In the genomic region with DNA sequence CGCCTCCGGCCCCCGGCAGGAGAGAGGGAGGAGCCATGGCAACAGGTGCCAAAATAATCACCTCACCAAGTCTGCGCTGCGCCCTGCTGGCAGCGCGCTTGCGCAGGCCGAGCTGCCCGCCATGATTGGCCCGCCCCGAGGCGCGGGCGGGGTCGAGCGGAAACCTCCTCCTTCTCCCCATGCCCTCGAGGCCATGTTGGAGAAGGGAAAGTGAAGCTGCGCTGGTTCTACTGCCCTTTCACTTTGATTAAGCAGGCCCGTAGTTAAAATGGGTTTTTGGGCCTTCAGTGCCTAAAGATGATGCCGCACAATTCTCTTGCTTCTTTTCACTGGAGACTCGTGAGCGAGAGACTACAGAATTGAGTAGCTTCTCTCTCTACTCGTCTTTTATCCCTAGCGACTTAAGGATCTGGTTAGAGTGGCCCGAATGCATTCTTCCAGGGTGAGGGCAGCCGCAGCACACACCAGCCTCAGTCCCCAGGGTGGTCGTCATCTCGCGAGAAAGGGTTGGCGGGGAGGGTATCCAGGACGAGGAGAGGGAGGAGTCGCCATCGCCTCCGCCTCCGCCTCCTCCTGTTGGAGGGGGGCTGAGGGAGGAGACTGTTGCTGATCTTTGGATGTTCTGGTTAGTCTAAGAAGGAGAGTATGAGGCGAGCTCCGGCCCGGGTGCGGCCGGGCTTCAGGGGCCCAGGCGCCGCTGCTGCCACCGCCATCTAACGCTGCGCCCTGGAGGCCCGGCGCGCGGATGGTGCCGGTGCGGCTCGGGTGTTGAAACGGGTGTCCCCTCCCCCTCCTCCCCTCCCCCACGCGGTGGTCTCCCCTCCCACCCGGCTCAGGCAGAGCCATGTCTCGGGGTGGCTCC, we compare ENCODE assay signal across 8 cellular contexts. TPM values are rescaled to one million over a fixed set of nuclear protein-coding genes. Genes with fewer than 3 reads are reported as not detected.
DNase-seq lines count a peak whose midpoint lies in the region; ATAC-seq, FAIRE-seq and TF ChIP-seq lines count a peak whose summit lies in the region.

A gene with protein sequence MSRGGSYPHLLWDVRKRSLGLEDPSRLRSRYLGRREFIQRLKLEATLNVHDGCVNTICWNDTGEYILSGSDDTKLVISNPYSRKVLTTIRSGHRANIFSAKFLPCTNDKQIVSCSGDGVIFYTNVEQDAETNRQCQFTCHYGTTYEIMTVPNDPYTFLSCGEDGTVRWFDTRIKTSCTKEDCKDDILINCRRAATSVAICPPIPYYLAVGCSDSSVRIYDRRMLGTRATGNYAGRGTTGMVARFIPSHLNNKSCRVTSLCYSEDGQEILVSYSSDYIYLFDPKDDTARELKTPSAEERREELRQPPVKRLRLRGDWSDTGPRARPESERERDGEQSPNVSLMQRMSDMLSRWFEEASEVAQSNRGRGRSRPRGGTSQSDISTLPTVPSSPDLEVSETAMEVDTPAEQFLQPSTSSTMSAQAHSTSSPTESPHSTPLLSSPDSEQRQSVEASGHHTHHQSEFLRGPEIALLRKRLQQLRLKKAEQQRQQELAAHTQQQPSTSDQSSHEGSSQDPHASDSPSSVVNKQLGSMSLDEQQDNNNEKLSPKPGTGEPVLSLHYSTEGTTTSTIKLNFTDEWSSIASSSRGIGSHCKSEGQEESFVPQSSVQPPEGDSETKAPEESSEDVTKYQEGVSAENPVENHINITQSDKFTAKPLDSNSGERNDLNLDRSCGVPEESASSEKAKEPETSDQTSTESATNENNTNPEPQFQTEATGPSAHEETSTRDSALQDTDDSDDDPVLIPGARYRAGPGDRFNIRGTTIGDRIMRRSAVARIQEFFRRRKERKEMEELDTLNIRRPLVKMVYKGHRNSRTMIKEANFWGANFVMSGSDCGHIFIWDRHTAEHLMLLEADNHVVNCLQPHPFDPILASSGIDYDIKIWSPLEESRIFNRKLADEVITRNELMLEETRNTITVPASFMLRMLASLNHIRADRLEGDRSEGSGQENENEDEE (plus strand): TSS at position 616 of the 862 bp plus-strand sequence. CDS start 229 bp downstream, at position 845.

- CTCF ChIA-PET in AG04449 (lab: Yijun Ruan, JAX) = interaction anchor here (0.6 to 2.3 kb wide), 8 partner anchors 12 to 220 kb away, joined by 3 to 14 read pairs (median 5); no protein-coding TSS in a partner anchor

- ATAC-seq in GM18907 (IDR thresholded peaks at IDR 0.05; ENCODE audit: unreplicated experiment) (peak; percentile 82), HG03159 (IDR thresholded peaks at IDR 0.05; ENCODE audit: unreplicated experiment) (peak; percentile 79)

- H3K4me1 ChIP-seq in small intestine (ENCODE audit: control insufficient read depth in 2 of 2, insufficient read depth in 1 of 2, low read depth in 1 of 2, low read length in 1 of 2) = peaks cover 0 to 3% of the 10 kb centered on the region in 2 donors

- FAIRE-seq in bronchial epithelial cell (lab: Jason Lieb, UNC) (no peak), small intestine (lab: Jason Lieb, UNC) (no peak)

- TF ChIP-seq CTCF in AG04449 (IDR thresholded peaks at IDR 0.05; ENCODE audit: insufficient read depth, low read length, missing control alignments) (no peak), WI38 (IDR thresholded peaks at IDR 0.05; ENCODE audit: low read depth, low read length) (no peak), bronchial epithelial cell (IDR thresholded peaks at IDR 0.05; ENCODE audit: insufficient read depth, low read length, severe bottlenecking) (no peak)

- POLR2A ChIA-PET in AG04449 (lab: Yijun Ruan, JAX) = interaction anchor here (0.9 to 1.9 kb wide), 7 partner anchors 30 to 146 kb away, joined by 3 to 5 read pairs (median 4); no protein-coding TSS in a partner anchor

- peak within 1 kb of the TSS; percentile 87 for H3K4me3 ChIP-seq in AG04449 (ENCODE audit: low read depth, low read length)
- peak within 1 kb of the TSS; percentile 96 for H3K4me3 ChIP-seq in WI38 (ENCODE audit: low read depth, low read length)
- H3K4me3 ChIP-seq in bronchial epithelial cell (ENCODE audit: low read depth, low read length) = peak within 1 kb of the TSS; percentile 83
- H3K4me3 ChIP-seq in small intestine (ENCODE audit: low read depth in 1 of 2, low read length in 2 of 2) = peak within 1 kb of the TSS; percentile 90 to 98

- H3K27me3 ChIP-seq in bronchial epithelial cell (ENCODE audit: control insufficient read depth, insufficient read depth, low read length) (no peaks in the 10 kb centered on the region), small intestine (ENCODE audit: control insufficient read depth in 2 of 2, insufficient read depth in 2 of 2, low read length in 2 of 2) (no peaks in the 10 kb centered on the region)

- 0 to 1% (median 0%) methylated on average over 48 to 58 of the region's 58 CpGs for WGBS in small intestine, 3 donors

- H3K9me3 ChIP-seq in small intestine (ENCODE audit: control insufficient read depth, low read depth) = no peaks in the 10 kb centered on the region

- H3K36me3 ChIP-seq in bronchial epithelial cell (ENCODE audit: control insufficient read depth, insufficient read depth, low read length) (no peaks in the 10 kb centered on the region), small intestine (ENCODE audit: control insufficient read depth in 2 of 2, insufficient read depth in 2 of 2, low read length in 2 of 2) (no peaks in the 10 kb centered on the region)

- H3K27ac ChIP-seq in small intestine (ENCODE audit: low read depth in 1 of 2, low read length in 1 of 2) = peak within 1 kb of the TSS; percentile 94 to 98

- DNase-seq in AG04449 (ENCODE audit: low read depth, low spot score) (peak; percentile 91), NCI-H2227 treated with DMSO at 0.1 percent for 48 hours (lab: John Stamatoyannopoulos, UW) (peak; percentile 98), bronchial epithelial cell (ENCODE audit: low read depth) (peak; percentile 95), iPS-NIHi11 (ENCODE audit: low spot score) (peak; percentile 98), small intestine (peak; percentile 98)

RNA-seq across cellular contexts. Expression of the gene that starts here (rescaled TPM):
- total RNA-seq in bronchial epithelial cell = 28.2 and 34.6 TPM in 2 replicates
- 10 to 100 TPM; 28.9 to 42.3 (median 28.9) TPM for polyA plus RNA-seq in small intestine

Comparison
In these comparisons a context has a peak if more than half of its experiments do, and no peak if none do; other contexts are left out.
1. Peak in every context shown above with its lines: DNase-seq, ATAC-seq, H3K4me3 ChIP-seq and H3K27ac ChIP-seq.